ENCODE assay signal across 22 cellular contexts in the genomic region with DNA sequence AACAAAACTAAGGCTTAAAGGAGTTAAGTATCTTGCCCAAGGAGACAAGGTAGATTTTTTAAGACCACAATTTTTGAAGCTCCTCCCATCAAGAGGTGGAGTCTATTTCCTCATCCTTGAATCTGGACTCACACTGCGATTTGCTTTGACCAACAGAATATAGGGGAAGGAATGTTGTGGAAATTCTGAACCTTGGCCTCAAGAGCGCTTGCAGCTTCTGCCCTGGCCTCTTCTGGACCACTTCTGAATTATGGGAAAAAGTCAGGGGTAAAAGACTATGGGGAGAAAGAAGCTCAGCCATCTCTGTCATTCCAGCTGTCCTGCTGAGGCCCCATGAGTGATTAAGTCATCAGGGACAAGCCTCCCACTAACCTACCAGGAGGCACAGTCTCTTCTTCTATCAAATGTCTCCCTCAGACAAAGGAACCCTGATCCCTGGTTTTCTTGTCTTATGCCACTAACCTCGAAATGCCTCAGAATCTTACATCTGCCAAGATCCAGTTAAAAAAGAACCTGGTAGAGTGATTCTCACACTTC.
"Had no signal": no experiment of that assay in that cellular context is flagged by ENCODE, and none has a peak within 500 bp of the region (broad histone marks: within the 10 kb centered on the region; RNA-seq: fewer than 3 reads in every experiment).

No MANE protein-coding gene starts in this region.

- H3K9me3 Mint-ChIP-seq: activated CD4-positive, alpha-beta T cell treated with anti-CD3 and anti-CD28 coated beads, Interleukin-2, amount 10 ng/mL, durations not matched to agents 24 days and 14 days; activated naive CD4-positive, alpha-beta T cell treated with anti-CD3 and anti-CD28 coated beads for 36 hours; activated T-cell treated with anti-CD3 and anti-CD28 coated beads, Interleukin-2, amount 50 U/mL, for 4 hours had no signal

- H3K27me3 ChIP-seq: ascending aorta, breast epithelium, esophagus squamous epithelium, heart right ventricle, right atrium auricular region, stomach, upper lobe of right lung had no signal

- H3K9me3 ChIP-seq: ascending aorta, breast epithelium, esophagus squamous epithelium, heart right ventricle, prostate gland, right atrium auricular region, stomach, thoracic aorta, upper lobe of right lung had no signal

- ATAC-seq: activated CD8-positive, alpha-beta T cell treated with anti-CD3 and anti-CD28 coated beads, Interleukin-2, amount 10 ng/mL, durations not matched to agents 7 days and 5 days; activated T-cell treated with anti-CD3 and anti-CD28 coated beads, Interleukin-2, amount 50 U/mL, for 4 hours; heart right ventricle; left ventricle myocardium superior; naive thymus-derived CD4-positive, alpha-beta T cell; upper lobe of right lung had no signal

- H3K4me3 ChIP-seq: ascending aorta, breast epithelium, esophagus squamous epithelium, heart right ventricle, prostate gland, right atrium auricular region, skin epidermis, stomach, thoracic aorta, upper lobe of right lung had no signal

- H3K27ac ChIP-seq: ascending aorta, breast epithelium, esophagus squamous epithelium, heart right ventricle, prostate gland, right atrium auricular region, skin epidermis, stomach, thoracic aorta, upper lobe of right lung had no signal

- H3K4me3 Mint-ChIP-seq: activated CD4-positive, alpha-beta T cell treated with anti-CD3 and anti-CD28 coated beads, Interleukin-2, amount 10 ng/mL, durations not matched to agents 24 days and 14 days; activated CD8-positive, alpha-beta T cell treated with anti-CD3 and anti-CD28 coated beads, Interleukin-2, amount 10 ng/mL, durations not matched to agents 7 days and 5 days; activated naive CD4-positive, alpha-beta T cell treated with anti-CD3 and anti-CD28 coated beads for 36 hours; activated T-cell treated with anti-CD3 and anti-CD28 coated beads, Interleukin-2, amount 50 U/mL, for 4 hours; naive thymus-derived CD4-positive, alpha-beta T cell had no signal

- H3K36me3 ChIP-seq: ascending aorta, breast epithelium, prostate gland, right atrium auricular region, thoracic aorta, upper lobe of right lung had no signal

- H3K27me3 Mint-ChIP-seq: activated CD4-positive, alpha-beta T cell treated with anti-CD3 and anti-CD28 coated beads, Interleukin-2, amount 10 ng/mL, durations not matched to agents 24 days and 14 days; naive thymus-derived CD4-positive, alpha-beta T cell had no signal

- H3K27ac Mint-ChIP-seq: activated CD4-positive, alpha-beta T cell treated with anti-CD3 and anti-CD28 coated beads, Interleukin-2, amount 10 ng/mL, durations not matched to agents 24 days and 14 days; activated CD8-positive, alpha-beta T cell treated with anti-CD3 and anti-CD28 coated beads, Interleukin-2, amount 10 ng/mL, durations not matched to agents 7 days and 5 days; activated naive CD4-positive, alpha-beta T cell treated with anti-CD3 and anti-CD28 coated beads for 36 hours had no signal

- H3K4me1 Mint-ChIP-seq: activated CD4-positive, alpha-beta T cell treated with anti-CD3 and anti-CD28 coated beads, Interleukin-2, amount 10 ng/mL, durations not matched to agents 24 days and 14 days had no signal

- H3K4me1 ChIP-seq: ascending aorta, breast epithelium, prostate gland, stomach, upper lobe of right lung had no signal

- DNase-seq: activated CD4-positive, alpha-beta T cell treated with anti-CD3 and anti-CD28 coated beads, Interleukin-2, amount 10 ng/mL, durations not matched to agents 24 days and 14 days; activated CD8-positive, alpha-beta memory T cell treated with anti-CD3 and anti-CD28 coated beads, Interleukin-2, amount 50 U/mL, for 4 hours; activated CD8-positive, alpha-beta T cell treated with anti-CD3 and anti-CD28 coated beads, Interleukin-2, amount 10 ng/mL, durations not matched to agents 7 days and 5 days; activated naive CD4-positive, alpha-beta T cell treated with anti-CD3 and anti-CD28 coated beads for 36 hours; activated T-cell treated with anti-CD3 and anti-CD28 coated beads, Interleukin-2, amount 50 U/mL, for 4 hours; effector CD8-positive, alpha-beta T cell; esophagus squamous epithelium; heart right ventricle; kidney glomerular epithelial cell; left ventricle myocardium superior; naive thymus-derived CD4-positive, alpha-beta T cell; stimulated activated CD4-positive, alpha-beta T cell treated with anti-CD3 and anti-CD28 coated beads, Interleukin-2, amount 100 ng/mL, for 48 hours; stomach; T-helper 1 cell; T1000; upper lobe of right lung had no signal
